ENCODE assay signal across 38 cellular contexts in genomic region chr5:173339286-173339685, GRCh38.
"Had no signal": no experiment of that assay in that cellular context is flagged by ENCODE, and none has a peak within 500 bp of the region (broad histone marks: within the 10 kb centered on the region; RNA-seq: fewer than 3 reads in every experiment).

No MANE protein-coding gene starts in this region.

- H3K4me3 Mint-ChIP-seq: activated naive CD4-positive, alpha-beta T cell treated with anti-CD3 and anti-CD28 coated beads for 36 hours; activated naive CD4-positive, alpha-beta T cell treated with anti-CD3 and anti-CD28 coated beads, Interleukin-2, amount 10 ng/mL, durations not matched to agents 7 days and 5 days; activated naive CD4-positive, alpha-beta T cell treated with anti-CD3 and anti-CD28 coated beads, Interleukin-2, amount 50 U/mL, for 24 hours; activated naive CD8-positive, alpha-beta T cell; activated naive CD8-positive, alpha-beta T cell treated with anti-CD3 and anti-CD28 coated beads for 36 hours; activated naive CD8-positive, alpha-beta T cell treated with anti-CD3 and anti-CD28 coated beads, Interleukin-2, amount 10 ng/mL, durations not matched to agents 7 days and 5 days; activated naive CD8-positive, alpha-beta T cell treated with anti-CD3 and anti-CD28 coated beads, Interleukin-2, amount 50 U/mL, for 24 hours; activated T-cell treated with anti-CD3 and anti-CD28 coated beads, Interleukin-2, amount 50 U/mL, for 24 hours; activated T-cell treated with anti-CD3 and anti-CD28 coated beads, Interleukin-2, amount 50 U/mL, for 4 hours; activated T-cell treated with anti-CD3 and anti-CD28 coated beads, Interleukin-2, amount 50 U/mL, for 72 hours; activated T-helper 1 cell treated with anti-CD3 and anti-CD28 coated beads, Interleukin-12 subunit alpha, Interleukin-12 subunit beta, Interleukin-2, Interleukin-4 antibody, amounts not matched to agents 30 ng/mL and 10 ng/mL and 1 ng/mL, durations not matched to agents 14 hours and 24 hours and 36 hours; activated T-helper 17 cell treated with anti-CD3 and anti-CD28 coated beads, Interleukin-2, amount 50 U/mL, for 72 hours; brain; central memory CD8-positive, alpha-beta T cell had no signal

- H3K4me3 ChIP-seq: adrenal gland, ascending aorta, body of pancreas, breast epithelium, cardiac muscle cell had no signal

- H3K4me1 Mint-ChIP-seq: activated naive CD4-positive, alpha-beta T cell treated with anti-CD3 and anti-CD28 coated beads, Interleukin-2, amount 10 ng/mL, durations not matched to agents 7 days and 5 days; activated naive CD4-positive, alpha-beta T cell treated with anti-CD3 and anti-CD28 coated beads, Interleukin-2, amount 50 U/mL, for 24 hours; activated naive CD8-positive, alpha-beta T cell treated with anti-CD3 and anti-CD28 coated beads for 36 hours; activated naive CD8-positive, alpha-beta T cell treated with anti-CD3 and anti-CD28 coated beads, Interleukin-2, amount 50 U/mL, for 24 hours; activated T-helper 17 cell treated with anti-CD3 and anti-CD28 coated beads, Interleukin-2, amount 50 U/mL, for 72 hours; central memory CD8-positive, alpha-beta T cell had no signal

- H3K27ac Mint-ChIP-seq: activated naive CD4-positive, alpha-beta T cell treated with anti-CD3 and anti-CD28 coated beads for 36 hours; activated naive CD4-positive, alpha-beta T cell treated with anti-CD3 and anti-CD28 coated beads, Interleukin-2, amount 10 ng/mL, durations not matched to agents 7 days and 5 days; activated naive CD4-positive, alpha-beta T cell treated with anti-CD3 and anti-CD28 coated beads, Interleukin-2, amount 50 U/mL, for 24 hours; activated naive CD4-positive, alpha-beta T cell treated with anti-CD3 and anti-CD28 coated beads, Interleukin-2, amount 50 U/mL, for 72 hours; activated naive CD8-positive, alpha-beta T cell; activated naive CD8-positive, alpha-beta T cell treated with anti-CD3 and anti-CD28 coated beads for 36 hours; activated naive CD8-positive, alpha-beta T cell treated with anti-CD3 and anti-CD28 coated beads, Interleukin-2, amount 10 ng/mL, durations not matched to agents 7 days and 5 days; activated naive CD8-positive, alpha-beta T cell treated with anti-CD3 and anti-CD28 coated beads, Interleukin-2, amount 50 U/mL, for 24 hours; activated T-cell treated with anti-CD3 and anti-CD28 coated beads, Interleukin-2, amount 50 U/mL, for 24 hours; activated T-cell treated with anti-CD3 and anti-CD28 coated beads, Interleukin-2, amount 50 U/mL, for 72 hours; activated T-helper 1 cell treated with anti-CD3 and anti-CD28 coated beads, Interleukin-12 subunit alpha, Interleukin-12 subunit beta, Interleukin-2, Interleukin-4 antibody, amounts not matched to agents 30 ng/mL and 10 ng/mL and 1 ng/mL, durations not matched to agents 14 hours and 24 hours and 36 hours; activated T-helper 17 cell treated with anti-CD3 and anti-CD28 coated beads, Interleukin-2, amount 50 U/mL, for 72 hours; activated T-helper 2 cell treated with anti-CD3 and anti-CD28 coated beads, Interferon-gamma antibody, Interleukin-2, Interleukin-4, amounts not matched to agents 10 μg/mL and 5 μg/mL and 100 μg/mL, durations not matched to agents 14 hours and 24 hours and 36 hours; brain had no signal

- H3K27ac ChIP-seq: adrenal gland, ascending aorta, body of pancreas, brain microvascular endothelial cell, breast epithelium, cardiac muscle cell had no signal

- H3K9me3 Mint-ChIP-seq: activated naive CD4-positive, alpha-beta T cell treated with anti-CD3 and anti-CD28 coated beads for 36 hours; activated naive CD4-positive, alpha-beta T cell treated with anti-CD3 and anti-CD28 coated beads, Interleukin-2, amount 10 ng/mL, durations not matched to agents 7 days and 5 days; activated naive CD4-positive, alpha-beta T cell treated with anti-CD3 and anti-CD28 coated beads, Interleukin-2, amount 50 U/mL, for 24 hours; activated naive CD4-positive, alpha-beta T cell treated with anti-CD3 and anti-CD28 coated beads, Interleukin-2, amount 50 U/mL, for 72 hours; activated naive CD8-positive, alpha-beta T cell treated with anti-CD3 and anti-CD28 coated beads for 36 hours; activated naive CD8-positive, alpha-beta T cell treated with anti-CD3 and anti-CD28 coated beads, Interleukin-2, amount 10 ng/mL, durations not matched to agents 7 days and 5 days; activated naive CD8-positive, alpha-beta T cell treated with anti-CD3 and anti-CD28 coated beads, Interleukin-2, amount 50 U/mL, for 24 hours; activated T-cell treated with anti-CD3 and anti-CD28 coated beads, Interleukin-2, amount 50 U/mL, for 24 hours; activated T-cell treated with anti-CD3 and anti-CD28 coated beads, Interleukin-2, amount 50 U/mL, for 4 hours; activated T-cell treated with anti-CD3 and anti-CD28 coated beads, Interleukin-2, amount 50 U/mL, for 72 hours; activated T-helper 1 cell treated with anti-CD3 and anti-CD28 coated beads, Interleukin-12 subunit alpha, Interleukin-12 subunit beta, Interleukin-2, Interleukin-4 antibody, amounts not matched to agents 30 ng/mL and 10 ng/mL and 1 ng/mL, durations not matched to agents 14 hours and 24 hours and 36 hours; activated T-helper 17 cell treated with anti-CD3 and anti-CD28 coated beads, Interleukin-2, amount 50 U/mL, for 72 hours; activated T-helper 2 cell treated with anti-CD3 and anti-CD28 coated beads, Interferon-gamma antibody, Interleukin-2, Interleukin-4, amounts not matched to agents 10 μg/mL and 5 μg/mL and 100 μg/mL, durations not matched to agents 14 hours and 24 hours and 36 hours; central memory CD8-positive, alpha-beta T cell had no signal

- H3K27me3 ChIP-seq: adrenal gland, ascending aorta, body of pancreas, brain microvascular endothelial cell, breast epithelium, cardiac muscle cell had no signal

- H3K36me3 Mint-ChIP-seq: activated naive CD4-positive, alpha-beta T cell treated with anti-CD3 and anti-CD28 coated beads, Interleukin-2, amount 10 ng/mL, durations not matched to agents 7 days and 5 days; activated naive CD4-positive, alpha-beta T cell treated with anti-CD3 and anti-CD28 coated beads, Interleukin-2, amount 50 U/mL, for 24 hours; activated naive CD4-positive, alpha-beta T cell treated with anti-CD3 and anti-CD28 coated beads, Interleukin-2, amount 50 U/mL, for 72 hours; activated naive CD8-positive, alpha-beta T cell; activated naive CD8-positive, alpha-beta T cell treated with anti-CD3 and anti-CD28 coated beads for 36 hours; activated naive CD8-positive, alpha-beta T cell treated with anti-CD3 and anti-CD28 coated beads, Interleukin-2, amount 10 ng/mL, durations not matched to agents 7 days and 5 days; brain had no signal

- H3K36me3 ChIP-seq: adrenal gland, ascending aorta, brain microvascular endothelial cell, breast epithelium, cardiac muscle cell had no signal

- DNase-seq: activated effector memory CD4-positive, alpha-beta T cell treated with anti-CD3 and anti-CD28 coated beads, Interleukin-2, amount 50 U/mL, for 16 hours; activated effector memory CD4-positive, alpha-beta T cell treated with Interleukin-2 at 50 U/mL for 16 hours; activated gamma-delta T cell; activated gamma-delta T cell treated with Interleukin-2 at 50 U/mL for 16 hours; activated naive CD4-positive, alpha-beta T cell; activated naive CD4-positive, alpha-beta T cell treated with anti-CD3 and anti-CD28 coated beads for 36 hours; activated naive CD4-positive, alpha-beta T cell treated with anti-CD3 and anti-CD28 coated beads, Interleukin-2, amount 10 ng/mL, durations not matched to agents 7 days and 5 days; activated naive CD4-positive, alpha-beta T cell treated with anti-CD3 and anti-CD28 coated beads, Interleukin-2, amount 50 U/mL, for 16 hours; activated naive CD4-positive, alpha-beta T cell treated with Interleukin-2 at 50 U/mL for 16 hours; activated naive CD8-positive, alpha-beta T cell treated with anti-CD3 and anti-CD28 coated beads for 36 hours; activated naive CD8-positive, alpha-beta T cell treated with anti-CD3 and anti-CD28 coated beads, Interleukin-2, amount 10 ng/mL, durations not matched to agents 7 days and 5 days; activated naive CD8-positive, alpha-beta T cell treated with anti-CD3 and anti-CD28 coated beads, Interleukin-2, amount 50 U/mL, for 24 hours; activated T-cell treated with anti-CD3 and anti-CD28 coated beads, Interleukin-2, amount 50 U/mL, for 1 hour; activated T-cell treated with anti-CD3 and anti-CD28 coated beads, Interleukin-2, amount 50 U/mL, for 24 hours; activated T-cell treated with anti-CD3 and anti-CD28 coated beads, Interleukin-2, amount 50 U/mL, for 4 hours; activated T-cell treated with anti-CD3 and anti-CD28 coated beads, Interleukin-2, amount 50 U/mL, for 48 hours; activated T-cell treated with anti-CD3 and anti-CD28 coated beads, Interleukin-2, amount 50 U/mL, for 72 hours; adrenal gland; amniotic stem cell; amygdala; anterior cingulate cortex; aorta; body of pancreas; brain microvascular endothelial cell; caudate nucleus; central memory CD4-positive, alpha-beta T cell; cerebellar nuclear complex had no signal

- ATAC-seq: activated naive CD4-positive, alpha-beta T cell treated with anti-CD3 and anti-CD28 coated beads, Interleukin-2, amount 50 U/mL, for 72 hours; activated naive CD8-positive, alpha-beta T cell treated with anti-CD3 and anti-CD28 coated beads, Interleukin-2, amount 50 U/mL, for 24 hours; activated T-cell treated with anti-CD3 and anti-CD28 coated beads, Interleukin-2, amount 50 U/mL, for 4 hours; activated T-cell treated with anti-CD3 and anti-CD28 coated beads, Interleukin-2, amount 50 U/mL, for 72 hours; activated T-helper 17 cell treated with anti-CD3 and anti-CD28 coated beads, Interleukin-2, amount 50 U/mL, for 72 hours; body of pancreas had no signal

- H3K4me1 ChIP-seq: adrenal gland, ascending aorta, body of pancreas, breast epithelium had no signal

- H3K9me3 ChIP-seq: adrenal gland, ascending aorta, body of pancreas, breast epithelium had no signal
